Comparison of ENCODE assay signal across 26 cellular contexts in the genomic region with DNA sequence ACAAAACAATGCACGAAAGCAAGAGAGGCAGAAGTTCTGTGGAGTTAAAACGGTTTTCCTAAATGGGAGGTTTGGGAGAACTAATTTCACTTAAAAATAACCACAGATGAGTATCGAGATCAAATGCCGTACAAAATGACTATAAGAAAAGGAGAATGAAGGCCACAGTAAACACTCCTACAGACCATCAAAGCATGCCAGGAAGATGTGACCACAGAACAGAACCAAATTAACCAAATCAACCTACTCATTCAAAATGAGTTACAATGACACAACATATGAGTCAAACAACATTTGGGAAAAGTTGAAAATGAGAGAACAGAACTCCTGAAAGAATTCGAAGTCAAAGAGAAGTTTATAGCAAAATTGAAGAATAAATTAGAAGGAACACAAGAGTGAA. TPM values are rescaled to one million over a fixed set of nuclear protein-coding genes. Genes with fewer than 3 reads are reported as not detected.
DNase-seq lines count a peak whose midpoint lies in the region; FAIRE-seq and TF ChIP-seq lines count a peak whose summit lies in the region.
"Had no signal": no experiment of that assay in that cellular context is flagged by ENCODE, and none has a peak within 500 bp of the region (broad histone marks: within the 10 kb centered on the region; RNA-seq: fewer than 3 reads in every experiment).

No MANE protein-coding gene starts in this region.

- H3K36me3 Mint-ChIP-seq in progenitor cell of endocrine pancreas (ENCODE audit: insufficient read depth) = no peaks in the 10 kb centered on the region
- H3K36me3 Mint-ChIP-seq: CD4-positive, CD25-positive, alpha-beta regulatory T cell; IgD-negative memory B cell had no signal

- TF ChIP-seq CTCF in fibroblast of mammary gland (conservative IDR thresholded peaks at IDR 0.05; ENCODE audit: control insufficient read depth, insufficient read depth, low read depth, low read length) = no peak
- no peak for TF ChIP-seq CTCF in progenitor cell of endocrine pancreas (IDR thresholded peaks at IDR 0.05; ENCODE audit: unreplicated experiment)

- no peaks in the 10 kb centered on the region for H3K4me1 ChIP-seq in small intestine (ENCODE audit: control insufficient read depth in 2 of 2, insufficient read depth in 1 of 2, low read depth in 1 of 2, low read length in 1 of 2)
- H3K4me1 ChIP-seq: BLaER1, SJCRH30 had no signal

- 70 to 82% (median 75%) methylated on average over 5 of the region's 5 CpGs for WGBS in small intestine, 3 donors

- no peak overlapping the region for H3K27ac ChIP-seq in small intestine (ENCODE audit: low read depth in 1 of 2, low read length in 1 of 2)
- H3K27ac ChIP-seq: BLaER1, HL-60, KMS-11, SJCRH30 had no signal

- H3K4me3 ChIP-seq in fibroblast of mammary gland (ENCODE audit: control insufficient read depth, low read depth, low read length) (no peak overlapping the region), small intestine (ENCODE audit: low read depth in 1 of 2, low read length in 2 of 2) (no peak overlapping the region)
- H3K4me3 ChIP-seq: BLaER1, SJCRH30 had no signal

- no peaks in the 10 kb centered on the region for H3K36me3 ChIP-seq in small intestine (ENCODE audit: control insufficient read depth in 2 of 2, insufficient read depth in 2 of 2, low read length in 2 of 2)
- H3K36me3 ChIP-seq: BLaER1, SJCRH30 had no signal

- peak; percentile 23 for DNase-seq in GM03348 (ENCODE audit: low spot score)
- DNase-seq in SW480 (ENCODE audit: low spot score) = peak; percentile 71
- DNase-seq in fibroblast of mammary gland (ENCODE audit: low read depth) = peak; percentile 57
- no peak for DNase-seq in progenitor cell of endocrine pancreas (ENCODE audit: low spot score, unreplicated experiment)
- no peak for DNase-seq in activated T-cell treated with anti-CD3 and anti-CD28 coated beads for 4 hours
- DNase-seq in stimulated activated CD4-positive, alpha-beta T cell treated with anti-CD3 and anti-CD28 coated beads, Interleukin-4, amount 100 ng/mL, for 1 hour = no peak
- DNase-seq in T-helper 2 cell = no peak
- no peak for DNase-seq in small intestine
- DNase-seq: CD4-positive, CD25-positive, alpha-beta regulatory T cell; DMS53; HCEC 1CT; MV-4-11; NCI-H1105; NCI-H1436 treated with DMSO at 0.1 percent for 48 hours; NCI-H1930; NCI-H2107; NCI-H524 treated with DMSO at 0.1 percent for 48 hours; NCI-H774; PC-3; SJCRH30 had no signal

- H3K27ac Mint-ChIP-seq in progenitor cell of endocrine pancreas = no peak overlapping the region
- H3K27ac Mint-ChIP-seq: CD4-positive, CD25-positive, alpha-beta regulatory T cell; IgD-negative memory B cell had no signal

- peak overlapping the region; percentile 11 for H3K4me3 Mint-ChIP-seq in progenitor cell of endocrine pancreas (ENCODE audit: low read depth)
- H3K4me3 Mint-ChIP-seq: CD4-positive, CD25-positive, alpha-beta regulatory T cell; IgD-negative memory B cell had no signal

- no peaks in the 10 kb centered on the region for H3K9me3 ChIP-seq in small intestine (ENCODE audit: control insufficient read depth, low read depth)
- H3K9me3 ChIP-seq: BLaER1, SJCRH30 had no signal

- peaks cover 18% of the 10 kb centered on the region for H3K27me3 Mint-ChIP-seq in progenitor cell of endocrine pancreas
- H3K27me3 Mint-ChIP-seq: CD4-positive, CD25-positive, alpha-beta regulatory T cell; IgD-negative memory B cell had no signal

- no peak for FAIRE-seq in small intestine (lab: Jason Lieb, UNC)
- FAIRE-seq: D721Med, H1 had no signal

- peaks cover 2% of the 10 kb centered on the region for H3K4me1 Mint-ChIP-seq in progenitor cell of endocrine pancreas (ENCODE audit: low read depth)
- H3K4me1 Mint-ChIP-seq: CD4-positive, CD25-positive, alpha-beta regulatory T cell; IgD-negative memory B cell had no signal

- no peaks in the 10 kb centered on the region for H3K9me3 Mint-ChIP-seq in progenitor cell of endocrine pancreas (ENCODE audit: low read depth)

- H3K27me3 ChIP-seq in small intestine (ENCODE audit: control insufficient read depth in 2 of 2, insufficient read depth in 2 of 2, low read length in 2 of 2) = no peaks in the 10 kb centered on the region
- H3K27me3 ChIP-seq: BLaER1, SJCRH30 had no signal

RNA-seq across cellular contexts. Expression of gene DOCK1, which starts 24.3 kb away (rescaled TPM):
- 77.8 and 81.2 TPM in 2 replicates for total RNA-seq in progenitor cell of endocrine pancreas
- polyA plus RNA-seq in small intestine = 10 to 100 TPM; 16.8 to 26.2 (median 18.1) TPM
- polyA plus RNA-seq: CD4-positive, CD25-positive, alpha-beta regulatory T cell; IgD-negative memory B cell had no signal

Comparison
In these comparisons a context has a peak if more than half of its experiments do, and no peak if none do; other contexts are left out.
1. DNase-seq: peak in GM03348 (single experiment), SW480 (single experiment) and fibroblast of mammary gland (single experiment); none in progenitor cell of endocrine pancreas (single experiment), activated T-cell treated with anti-CD3 and anti-CD28 coated beads for 4 hours (single experiment), stimulated activated CD4-positive, alpha-beta T cell treated with anti-CD3 and anti-CD28 coated beads, Interleukin-4, amount 100 ng/mL, for 1 hour (single experiment), T-helper 2 cell (0 of 5) and small intestine (single experiment).